13 cellular contexts compared by ENCODE assay signal in genomic region chr4:173346074-173346473, GRCh38. TPM values are rescaled to one million over a fixed set of nuclear protein-coding genes. Genes with fewer than 3 reads are reported as not detected.
DNase-seq lines count a peak whose midpoint lies in the region; ATAC-seq and TF ChIP-seq lines count a peak whose summit lies in the region.
"Had no signal": no experiment of that assay in that cellular context is flagged by ENCODE, and none has a peak within 500 bp of the region (broad histone marks: within the 10 kb centered on the region; RNA-seq: fewer than 3 reads in every experiment).

No MANE protein-coding gene starts in this region.

- no peaks in the 10 kb centered on the region for H3K9me2 ChIP-seq in HCT116 (ENCODE audit: insufficient read depth)
- H3K9me2 ChIP-seq in SK-N-SH = no peaks in the 10 kb centered on the region

- BruUV-seq in HCT116 (replicated peaks; lab: Mats Ljungman, UMichigan) = no TSS peak

- TF ChIP-seq RAD21 in HCT116 (IDR thresholded peaks at IDR 0.05; ENCODE audit: low read depth) (no peak), SK-N-SH (IDR thresholded peaks at IDR 0.05; ENCODE audit: low read length) (no peak)

- TF ChIP-seq POLR2A in HCT116 (IDR thresholded peaks at IDR 0.05; ENCODE audit: borderline replicate concordance, extremely low read depth, insufficient read depth, insufficient read length) = no peak

- POLR2A ChIA-PET in HCT116 (lab: Charles Lee) (interaction anchor here (4.1 kb wide), 1 partner anchor 11 kb away, joined by 12 read pairs; the partner anchor contains the start of gene HMGB2), SK-N-SH (lab: Yijun Ruan, JAX) (no interaction called here)

- RAD21 ChIA-PET in HCT116 (lab: Charles Lee; ENCODE audit: low non-redundant PET in 1 of 2, low total read pairs in 2 of 2, uncharacterized antibody in 2 of 2, unreplicated experiment in 2 of 2) = no interaction called here

- no peaks in the 10 kb centered on the region for H3K79me2 ChIP-seq in ACC112 (ENCODE audit: control insufficient read depth, insufficient read depth, low read length, unreplicated experiment)
- H3K79me2 ChIP-seq in HCT116 (ENCODE audit: insufficient read depth, low read length) = no peaks in the 10 kb centered on the region
- H3K79me2 ChIP-seq in SK-N-SH (ENCODE audit: insufficient read depth) = no peaks in the 10 kb centered on the region
- H3K79me2 ChIP-seq: hepatocyte had no signal

- WGBS in SK-N-SH (ENCODE audit: low lambda C conversion rate) = 59% methylated on average over 2 of the region's 2 CpGs

- no peaks in the 10 kb centered on the region for H3K36me3 ChIP-seq in ACC112 (ENCODE audit: insufficient read depth, low read length)
- no peaks in the 10 kb centered on the region for H3K36me3 ChIP-seq in HCT116 (ENCODE audit: control insufficient read depth in 1 of 2, insufficient read depth in 2 of 2, low read length in 2 of 2)
- no peaks in the 10 kb centered on the region for H3K36me3 ChIP-seq in SK-N-SH (replicated peaks in 1 of 2; ENCODE audit: control insufficient read depth in 1 of 2, insufficient read depth in 2 of 2, low read length in 1 of 2)

- H2AFZ ChIP-seq in ACC112 (ENCODE audit: low read length, unreplicated experiment) (no peak overlapping the region), HCT116 (ENCODE audit: low read depth, low read length, poor library complexity, severe bottlenecking) (no peak overlapping the region), SK-N-SH (ENCODE audit: low read depth) (no peak overlapping the region)
- H2AFZ ChIP-seq: hepatocyte had no signal

- intact Hi-C loops in HCT116 (cut with micrococcal nuclease) = no loop called here

- peak overlapping the region; percentile 31; the same call in 1 of the 2 replicates for H3K4me2 ChIP-seq in HCT116 (ENCODE audit: low read length)
- H3K4me2 ChIP-seq in SK-N-SH = no peak overlapping the region
- H3K4me2 ChIP-seq: hepatocyte had no signal

- H3K4me1 ChIP-seq in ACC112 (ENCODE audit: control insufficient read depth, insufficient read depth, low read length, unreplicated experiment) (peaks cover 17% of the 10 kb centered on the region), HCT116 (ENCODE audit: control insufficient read depth in 1 of 2, insufficient read depth in 2 of 2, low read length in 2 of 2) (peaks cover 0 to 7% of the 10 kb centered on the region in 2 experiments; a peak in 1 of 4 replicates), SK-N-SH (ENCODE audit: control insufficient read depth in 1 of 2, insufficient read depth in 2 of 2, low read depth in 1 of 2, low read length in 1 of 2) (peaks cover 0 to 7% of the 10 kb centered on the region in 2 experiments; a peak in 1 of 4 replicates)

- TF ChIP-seq EP300 in SK-N-SH (IDR thresholded peaks at IDR 0.05; ENCODE audit: borderline replicate concordance in 1 of 2, low read depth in 1 of 2, low read length in 1 of 2) = no peak

- H3K9ac ChIP-seq in HCT116 (ENCODE audit: low read length) = no peak overlapping the region
- no peak overlapping the region for H3K9ac ChIP-seq in SK-N-SH

- H3K4me3 ChIP-seq in ACC112 (ENCODE audit: low read depth, low read length) = peak overlapping the region; percentile 5; the same call in 1 of the 2 replicates
- no peak overlapping the region for H3K4me3 ChIP-seq in HCT116 (replicated peaks in 1 of 2; ENCODE audit: low read depth in 1 of 2, low read length in 2 of 2)
- no peak overlapping the region for H3K4me3 ChIP-seq in SK-N-SH (ENCODE audit: low read depth in 2 of 2, low read length in 1 of 2)
- H3K4me3 ChIP-seq in foreskin fibroblast (ENCODE audit: low read depth in 1 of 2, low read length in 2 of 2) = no peak overlapping the region
- H3K4me3 ChIP-seq: hepatocyte had no signal

- H3K9me3 ChIP-seq in HCT116 (ENCODE audit: control insufficient read depth in 1 of 2, insufficient read depth in 1 of 2, low read depth in 1 of 2, low read length in 2 of 2) = 0 out of 4 replicates have a peak, but pooled peaks cover 0 to 4% of the 10 kb centered on the region in 2 experiments
- 0 out of 2 replicates have a peak, but pooled peaks cover 4% of the 10 kb centered on the region for H3K9me3 ChIP-seq in SK-N-SH

- no peaks in the 10 kb centered on the region for H4K20me1 ChIP-seq in HCT116 (ENCODE audit: insufficient read depth)
- no peaks in the 10 kb centered on the region for H4K20me1 ChIP-seq in SK-N-SH (ENCODE audit: insufficient read depth)

- CTCF ChIA-PET in HCT116 (lab: Charles Lee) (interaction anchor here (0.9 kb wide), 1 partner anchor 27 kb away, joined by 3 read pairs; no protein-coding TSS in a partner anchor), SK-N-SH (lab: Yijun Ruan, JAX) (interaction anchor here (1.0 to 2.4 kb wide), 4 partner anchors 11 to 332 kb away, joined by 3 to 7 read pairs (median 4); no protein-coding TSS in a partner anchor)

- H3F3A ChIP-seq in SK-N-SH (replicated peaks; ENCODE audit: insufficient read depth) = peaks cover 3% of the 10 kb centered on the region

- H3K27ac ChIP-seq in ACC112 (ENCODE audit: low read depth, low read length) = no peak overlapping the region
- no peak overlapping the region for H3K27ac ChIP-seq in HCT116 (ENCODE audit: low read depth, low read length)
- H3K27ac ChIP-seq in SK-N-SH (ENCODE audit: low read depth in 2 of 2, low read length in 1 of 2) = no peak overlapping the region
- H3K27ac ChIP-seq: hepatocyte had no signal

- no peak for ATAC-seq in HCT116
- ATAC-seq: activated naive CD4-positive, alpha-beta T cell treated with anti-CD3 and anti-CD28 coated beads, Interleukin-2, amount 50 U/mL, for 72 hours; sciatic nerve had no signal

- no peak for TF ChIP-seq CTCF in HCT116 (IDR thresholded peaks at IDR 0.05 in 2 of 3, conservative IDR thresholded peaks at IDR 0.05 in 1 of 3; ENCODE audit: borderline replicate concordance in 1 of 3, insufficient read depth in 1 of 3, low read depth in 2 of 3, low read length in 2 of 3)
- TF ChIP-seq CTCF in SK-N-SH (IDR thresholded peaks at IDR 0.05) = no peak
- no peak for TF ChIP-seq CTCF in foreskin fibroblast (IDR thresholded peaks at IDR 0.05; ENCODE audit: low read depth, low read length)

- no peaks in the 10 kb centered on the region for H3K27me3 ChIP-seq in ACC112 (ENCODE audit: insufficient read depth, low read length)
- no peaks in the 10 kb centered on the region for H3K27me3 ChIP-seq in HCT116 (ENCODE audit: insufficient read depth, low read length)
- no peaks in the 10 kb centered on the region for H3K27me3 ChIP-seq in SK-N-SH (ENCODE audit: insufficient read depth)
- H3K27me3 ChIP-seq: hepatocyte had no signal

- DNase-seq in HCT116 (ENCODE audit: low read depth, low spot score) (no peak), SK-N-SH (no peak), foreskin fibroblast (peak; percentile 64 to 71), mesenteric fat pad (ENCODE audit: low spot score) (no peak), T1000 (lab: John Stamatoyannopoulos, UW) (no peak)
- DNase-seq in effector CD8-positive, alpha-beta T cell (lab: John Stamatoyannopoulos, UW) = no peak
- no peak for DNase-seq in activated CD4-positive, alpha-beta T cell treated with anti-CD3 and anti-CD28 coated beads for 4 hours
- DNase-seq: activated CD4-positive, CD25-positive, alpha-beta regulatory T cell; stimulated activated naive CD4-positive, alpha-beta T cell had no signal

TF ChIP-seq in HCT116, 20 proteins besides CTCF, POLR2A, EP300 and RAD21:
- TF ChIP-seq TCF7L2 (IDR thresholded peaks at IDR 0.05; ENCODE audit: borderline replicate concordance, extremely low read depth, insufficient read depth, insufficient read length) = no peak

TF ChIP-seq in SK-N-SH, 30 proteins besides CTCF, POLR2A, EP300 and RAD21 (continues in another document):
- TF ChIP-seq TCF12 (IDR thresholded peaks at IDR 0.05) (no peak), SIN3A (IDR thresholded peaks at IDR 0.05; ENCODE audit: borderline replicate concordance, low read depth, low read length) (no peak), REST (IDR thresholded peaks at IDR 0.05; ENCODE audit: low read depth, low read length) (no peak), FOSL2 (IDR thresholded peaks at IDR 0.05; ENCODE audit: borderline replicate concordance, low read depth) (peak; percentile 18; the same call in 1 of the 2 replicates)

RNA-seq across cellular contexts. Expression of gene HMGB2, which starts 11.9 kb away (rescaled TPM):
- total RNA-seq in HCT116 (2021; ENCODE audit: unreplicated experiment) = 388 TPM
- polyA plus RNA-seq in HCT116 (2012) = 314 and 411 TPM in 2 replicates
- 123 and 130 TPM in 2 replicates for polyA plus RNA-seq in SK-N-SH (2012; rRNA removed)
- polyA plus RNA-seq in SK-N-SH (2012; cell fraction: cytosol; rRNA removed) = 184 and 256 TPM in 2 replicates
- polyA plus RNA-seq in SK-N-SH (2012; cell fraction: nucleus; rRNA removed) = 28.9 and 47.2 TPM in 2 replicates
- total RNA-seq in mesenteric fat pad = 41.4 TPM

RNA-seq across cellular contexts. Expression of gene SAP30, which starts 24.7 kb away (rescaled TPM):
- 12.0 TPM for total RNA-seq in HCT116 (2021; ENCODE audit: unreplicated experiment)
- 13.5 and 14.3 TPM in 2 replicates for polyA plus RNA-seq in HCT116 (2012)
- polyA plus RNA-seq in SK-N-SH (2012; rRNA removed) = 16.6 and 19.0 TPM in 2 replicates
- 20.5 and 27.1 TPM in 2 replicates for polyA plus RNA-seq in SK-N-SH (2012; cell fraction: cytosol; rRNA removed)
- polyA plus RNA-seq in SK-N-SH (2012; cell fraction: nucleus; rRNA removed) = 4.9 and 8.8 TPM in 2 replicates
- 28.5 TPM for total RNA-seq in mesenteric fat pad

RNA-seq across cellular contexts. Expression of gene SCRG1, which starts 52.8 kb away (rescaled TPM):
- total RNA-seq in HCT116 (2021; ENCODE audit: unreplicated experiment) (not detected), mesenteric fat pad (1.1 TPM)
- polyA plus RNA-seq in HCT116 (2012) = 0.01 TPM in 1 of 2 replicates, not detected in the other
- 0.16 and 0.24 TPM in 2 replicates for polyA plus RNA-seq in SK-N-SH (2012; rRNA removed)
- polyA plus RNA-seq in SK-N-SH (2012; cell fraction: cytosol; rRNA removed) = 0.20 and 0.26 TPM in 2 replicates
- polyA plus RNA-seq in SK-N-SH (2012; cell fraction: nucleus; rRNA removed) = 0.13 and 0.20 TPM in 2 replicates
- total RNA-seq: activated naive CD4-positive, alpha-beta T cell treated with anti-CD3 and anti-CD28 coated beads, Interleukin-2, amount 50 U/mL, for 72 hours had no signal

Comparison
In these comparisons a context has a peak if more than half of its experiments do, and no peak if none do; other contexts are left out.
1. DNase-seq: peak in foreskin fibroblast (2 of 2); none in HCT116 (single experiment), SK-N-SH (single experiment), effector CD8-positive, alpha-beta T cell (single experiment), mesenteric fat pad (single experiment), T1000 (single experiment) and activated CD4-positive, alpha-beta T cell treated with anti-CD3 and anti-CD28 coated beads for 4 hours (0 of 2).